ENCODE assay signal across 29 cellular contexts in genomic region chr12:80791863-80792262, GRCh38.
"Had no signal": no experiment of that assay in that cellular context is flagged by ENCODE, and none has a peak within 500 bp of the region (broad histone marks: within the 10 kb centered on the region; RNA-seq: fewer than 3 reads in every experiment).

No MANE protein-coding gene starts in this region.

- ATAC-seq: left colon; left lung; lower lobe of right lung; naive thymus-derived CD8-positive, alpha-beta T cell; pancreas; right cardiac atrium; sciatic nerve; stimulated activated naive B cell treated with anti-CD40 and anti-IgM and Interleukin-4, amounts not matched to agents 10 μg/mL and 1 μg/mL and 100 μg/mL, for 72 hours; stimulated activated naive CD8-positive, alpha-beta T cell treated with anti-CD3 and anti-CD28 coated beads, Interleukin-15, Interleukin-2, amounts not matched to agents 100 U/mL and 50 U/mL, for 24 hours; upper lobe of right lung had no signal

- H3K27ac ChIP-seq: left lung, lower lobe of right lung, pancreas, prostate gland, skin epidermis, suprapubic skin, thoracic aorta, tibial artery, upper lobe of right lung had no signal

- H3K36me3 ChIP-seq: lower lobe of right lung, pancreas, prostate gland, suprapubic skin, thoracic aorta, tibial artery, upper lobe of right lung had no signal

- DNase-seq: immature natural killer cell; kidney; left colon; left lung; lower lobe of right lung; mammary epithelial cell; mesenchymal stem cell; naive thymus-derived CD8-positive, alpha-beta T cell; nucleus accumbens; pancreas; posterior cingulate gyrus; retina; right cardiac atrium; stimulated activated CD4-positive, alpha-beta T cell treated with anti-CD3 and anti-CD28 coated beads, Interleukin-12 subunit alpha, Interleukin-12 subunit beta, amount 100 ng/mL, for 4 hours; stimulated activated CD4-positive, alpha-beta T cell treated with anti-CD3 and anti-CD28 coated beads, Interleukin-15, amount 100 ng/mL, for 24 hours; stimulated activated CD4-positive, alpha-beta T cell treated with anti-CD3 and anti-CD28 coated beads, Interleukin-2, amount 100 ng/mL, for 24 hours; stimulated activated CD4-positive, alpha-beta T cell treated with anti-CD3 and anti-CD28 coated beads, Interleukin-4, amount 100 ng/mL, for 1 hour; stimulated activated naive B cell treated with anti-CD40 and anti-IgM and Interleukin-4, amounts not matched to agents 10 μg/mL and 1 μg/mL and 100 μg/mL, for 72 hours; stimulated activated naive CD8-positive, alpha-beta T cell treated with anti-CD3 and anti-CD28 coated beads, Interleukin-15, Interleukin-2, amounts not matched to agents 100 U/mL and 50 U/mL, for 24 hours; tibial artery; trophoblast cell; upper lobe of right lung had no signal

- FAIRE-seq: islet of Langerhans, urothelium cell line had no signal

- H3K4me1 ChIP-seq: left lung, lower lobe of right lung, pancreas, prostate gland, suprapubic skin, tibial artery, upper lobe of right lung had no signal

- H3K27me3 ChIP-seq: left lung, pancreas, suprapubic skin, tibial artery, upper lobe of right lung had no signal

- H3K4me3 ChIP-seq: left lung, lower lobe of right lung, pancreas, prostate gland, skin epidermis, suprapubic skin, thoracic aorta, tibial artery, upper lobe of right lung had no signal

- H3K9me3 ChIP-seq: left lung, lower lobe of right lung, pancreas, prostate gland, suprapubic skin, thoracic aorta, tibial artery, upper lobe of right lung had no signal
